ENCODE assay signal across 11 cellular contexts in the genomic region with DNA sequence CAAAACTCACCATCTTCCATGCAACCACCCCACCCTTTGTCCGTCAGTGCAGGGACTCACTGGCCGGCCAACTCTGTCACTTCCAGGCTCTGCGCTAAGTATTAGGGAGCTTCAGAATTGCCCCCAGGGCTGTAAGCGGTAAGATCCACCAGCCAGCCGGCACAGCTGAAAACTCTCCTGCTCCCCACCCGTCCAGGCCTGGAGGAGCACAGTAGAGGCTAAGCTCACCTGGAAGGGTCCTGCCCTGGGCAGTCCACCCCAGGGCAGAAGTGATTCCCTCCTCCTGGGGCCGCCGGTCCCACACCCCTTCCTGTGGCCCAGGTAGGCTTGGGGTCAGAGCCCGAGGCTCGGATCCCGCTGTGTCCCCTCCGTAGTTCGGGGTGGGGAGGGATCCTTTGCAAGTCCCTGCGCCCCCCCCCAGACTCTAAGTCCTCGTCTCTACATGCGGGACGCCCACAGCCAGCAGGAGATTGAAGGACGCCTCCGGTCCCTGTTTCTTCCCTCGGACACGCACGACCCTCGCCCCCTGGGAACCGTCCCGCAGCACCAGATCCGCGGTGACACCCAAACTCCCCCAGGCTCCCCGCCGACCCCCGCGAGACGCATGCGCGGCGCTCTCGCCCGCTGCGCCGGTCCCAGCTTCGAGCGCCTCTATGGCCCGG.
A peak's percentile ranks its signal among the peaks of the same experiment; 100 is the strongest.
DNase-seq lines count a peak whose midpoint lies in the region; ATAC-seq, FAIRE-seq and TF ChIP-seq lines count a peak whose summit lies in the region.
"Had no signal": no experiment of that assay in that cellular context is flagged by ENCODE, and none has a peak within 500 bp of the region (broad histone marks: within the 10 kb centered on the region; RNA-seq: fewer than 3 reads in every experiment).

No MANE protein-coding gene starts in this region.

- no peak overlapping the region for H2BK5ac ChIP-seq in H1 (ENCODE audit: low read depth, low read length)

- peaks cover 3 to 24% (median 17%) of the 10 kb centered on the region in 4 experiments; a peak in 6 of 7 replicates for H3K4me1 ChIP-seq in H1 (replicated peaks in 1 of 4; ENCODE audit: control insufficient read depth in 3 of 4, insufficient read depth in 4 of 4, low read length in 3 of 4)
- H3K4me1 ChIP-seq in thoracic aorta (ENCODE audit: control insufficient read depth in 1 of 2, low read depth in 2 of 2): peaks cover 6 to 34% of the 10 kb centered on the region in 2 donors

- no peaks in the 10 kb centered on the region for H3K9me3 Mint-ChIP-seq in activated naive CD4-positive, alpha-beta T cell treated with anti-CD3 and anti-CD28 coated beads, Interleukin-2, amount 10 ng/mL, durations not matched to agents 7 days and 5 days
- no peaks in the 10 kb centered on the region for H3K9me3 Mint-ChIP-seq in activated naive CD4-positive, alpha-beta T cell treated with anti-CD3 and anti-CD28 coated beads for 36 hours
- H3K9me3 Mint-ChIP-seq: activated CD4-positive, alpha-beta T cell treated with anti-CD3 and anti-CD28 coated beads, Interleukin-2, amount 10 ng/mL, durations not matched to agents 7 days and 5 days had no signal

- TF ChIP-seq CTCF in H1 (IDR thresholded peaks at IDR 0.05; ENCODE audit: control extremely low read depth in 1 of 3, insufficient read depth in 1 of 3, low read depth in 1 of 3, low read length in 3 of 3): no peak
- no peak for TF ChIP-seq CTCF in thoracic aorta (IDR thresholded peaks at IDR 0.05)

- CTCF ChIA-PET in activated naive CD4-positive, alpha-beta T cell treated with anti-CD3 and anti-CD28 coated beads, Interleukin-2, amount 10 ng/mL, durations not matched to agents 7 days and 5 days (lab: Charles Lee): no interaction called here
- CTCF ChIA-PET in activated naive CD4-positive, alpha-beta T cell treated with anti-CD3 and anti-CD28 coated beads for 36 hours (lab: Charles Lee): no interaction called here
- CTCF ChIA-PET in H1 (lab: Charles Lee; ENCODE audit: partially characterized antibody): interaction anchor here (0.7 to 12.6 kb wide), 13 partner anchors 10 to 192 kb away, joined by 3 to 112 read pairs (median 4); no protein-coding TSS in a partner anchor

- H3K4me3 ChIP-seq in H1 (ENCODE audit: extremely low read depth in 1 of 4, insufficient read depth in 2 of 4, low read depth in 3 of 4, low read length in 4 of 4): peak overlapping the region; percentile 34 to 56 (median 42)
- peak overlapping the region; percentile 59 for H3K4me3 ChIP-seq in thoracic aorta

- H3K36me3 Mint-ChIP-seq in activated naive CD4-positive, alpha-beta T cell treated with anti-CD3 and anti-CD28 coated beads, Interleukin-2, amount 10 ng/mL, durations not matched to agents 7 days and 5 days: no peaks in the 10 kb centered on the region
- H3K36me3 Mint-ChIP-seq in activated naive CD4-positive, alpha-beta T cell treated with anti-CD3 and anti-CD28 coated beads for 36 hours (ENCODE audit: low read depth): no peaks in the 10 kb centered on the region

- no peak overlapping the region for H3K4me3 Mint-ChIP-seq in activated naive CD4-positive, alpha-beta T cell treated with anti-CD3 and anti-CD28 coated beads, Interleukin-2, amount 10 ng/mL, durations not matched to agents 7 days and 5 days
- H3K4me3 Mint-ChIP-seq in activated naive CD4-positive, alpha-beta T cell treated with anti-CD3 and anti-CD28 coated beads for 36 hours: no peak overlapping the region
- H3K4me3 Mint-ChIP-seq: activated CD4-positive, alpha-beta T cell treated with anti-CD3 and anti-CD28 coated beads, Interleukin-2, amount 10 ng/mL, durations not matched to agents 7 days and 5 days had no signal

- H3K79me2 ChIP-seq in H1 (ENCODE audit: control insufficient read depth in 1 of 2, insufficient read depth in 2 of 2, low read length in 2 of 2): no peaks in the 10 kb centered on the region

- H4K8ac ChIP-seq in H1 (ENCODE audit: extremely low read depth, insufficient read depth, low read length): peak overlapping the region; percentile 85

- H4K5ac ChIP-seq in H1 (ENCODE audit: insufficient read length, low read depth, low read length): no peak overlapping the region

- TF ChIP-seq POLR2A in H1 (IDR thresholded peaks at IDR 0.05; ENCODE audit: control extremely low read depth in 1 of 2, low read depth in 2 of 2, low read length in 2 of 2): no peak

- H3K27me3 Mint-ChIP-seq in activated naive CD4-positive, alpha-beta T cell treated with anti-CD3 and anti-CD28 coated beads, Interleukin-2, amount 10 ng/mL, durations not matched to agents 7 days and 5 days: peaks cover 3% of the 10 kb centered on the region
- H3K27me3 Mint-ChIP-seq in activated naive CD4-positive, alpha-beta T cell treated with anti-CD3 and anti-CD28 coated beads for 36 hours (ENCODE audit: low read depth): no peaks in the 10 kb centered on the region
- H3K27me3 Mint-ChIP-seq: activated CD4-positive, alpha-beta T cell treated with anti-CD3 and anti-CD28 coated beads, Interleukin-2, amount 10 ng/mL, durations not matched to agents 7 days and 5 days had no signal

- WGBS in H1 (ENCODE audit: extremely low coverage in 1 of 2, insufficient coverage in 1 of 2, insufficient read length in 1 of 2, insufficient replicate concordance in 2 of 2, low coverage in 1 of 2, low lambda C conversion rate in 2 of 2, missing lambda C conversion rate in 1 of 2), 2 experiments: 60% methylated on average over 20 of the region's 42 CpGs; no CpG with 5 or more reads in 1 of the 2 experiments

- H3K27me3 ChIP-seq in H1 (replicated peaks in 1 of 4; ENCODE audit: control insufficient read depth in 3 of 4, extremely low read depth in 1 of 4, insufficient read depth in 3 of 4, low read length in 3 of 4) (peaks cover 0 to 12% (median 8%) of the 10 kb centered on the region in 4 experiments; a peak in 4 of 7 replicates), thoracic aorta (replicated peaks; ENCODE audit: insufficient read depth) (no peaks in the 10 kb centered on the region)

- ATAC-seq in left lobe of liver: no peak
- ATAC-seq in thoracic aorta (ENCODE audit: insufficient number of reproducible peaks, low FRiP score, low read depth): no peak
- ATAC-seq in HG02981 (IDR thresholded peaks at IDR 0.05; ENCODE audit: unreplicated experiment): no peak
- ATAC-seq in GM19023 (IDR thresholded peaks at IDR 0.05; ENCODE audit: unreplicated experiment): no peak

- H3K18ac ChIP-seq in H1 (ENCODE audit: extremely low read depth, low read length): peak overlapping the region; percentile 60; the same call in 1 of the 2 replicates

- no peak overlapping the region for H2AK5ac ChIP-seq in H1 (ENCODE audit: low read depth, low read length)

- no peak overlapping the region for H2BK120ac ChIP-seq in H1 (replicated peaks; ENCODE audit: low read depth, low read length)

- H3K9me3 ChIP-seq in H1 (ENCODE audit: insufficient read depth in 2 of 2, low read depth in 1 of 2, low read length in 1 of 2): no peaks in the 10 kb centered on the region
- H3K9me3 ChIP-seq in thoracic aorta: no peaks in the 10 kb centered on the region

- H2BK12ac ChIP-seq in H1 (ENCODE audit: low read depth, low read length): no peak overlapping the region

- intact Hi-C loops in activated naive CD4-positive, alpha-beta T cell treated with anti-CD3 and anti-CD28 coated beads for 36 hours (cut with micrococcal nuclease): no loop called here

- H4K20me1 ChIP-seq in H1 (replicated peaks in 1 of 2; ENCODE audit: control insufficient read depth in 1 of 2, insufficient read depth in 2 of 2, low read length in 2 of 2): peaks cover 0 to 8% of the 10 kb centered on the region in 2 experiments

- H3K23ac ChIP-seq in H1 (ENCODE audit: insufficient read length): no peak overlapping the region

- no peak overlapping the region for H2BK20ac ChIP-seq in H1 (ENCODE audit: low read length)

- DNase-seq in activated naive CD4-positive, alpha-beta T cell treated with anti-CD3 and anti-CD28 coated beads, Interleukin-2, amount 10 ng/mL, durations not matched to agents 7 days and 5 days: peak; percentile 5
- no peak for DNase-seq in activated naive CD4-positive, alpha-beta T cell treated with anti-CD3 and anti-CD28 coated beads for 36 hours
- DNase-seq in H1 (ENCODE audit: low read depth in 1 of 2, low spot score in 2 of 2) (peak in 1 of 2 experiments; percentile 55), left lobe of liver (ENCODE audit: low spot score) (peak; percentile 36), thoracic aorta (ENCODE audit: low spot score) (no peak), glomerular visceral epithelial cell (ENCODE audit: extremely low spot score) (no peak)
- DNase-seq: activated CD4-positive, alpha-beta T cell treated with anti-CD3 and anti-CD28 coated beads, Interleukin-2, amount 10 ng/mL, durations not matched to agents 7 days and 5 days; NCI-H1105; NCI-H82 had no signal

- H3K79me1 ChIP-seq in H1 (ENCODE audit: low read depth, low read length): no peaks in the 10 kb centered on the region

- TF ChIP-seq EP300 in H1 (IDR thresholded peaks at IDR 0.05; ENCODE audit: borderline replicate concordance in 1 of 2, low read depth in 2 of 2, low read length in 2 of 2): no peak

- H3K4me2 ChIP-seq in H1 (ENCODE audit: insufficient read depth in 1 of 2, low read depth in 2 of 2, low read length in 2 of 2): peak overlapping the region; percentile 76 to 80

- H3K23me2 ChIP-seq in H1 (ENCODE audit: low read depth, low read length): peaks cover 4% of the 10 kb centered on the region; the same call in 1 of the 2 replicates

- H3K14ac ChIP-seq in H1 (ENCODE audit: insufficient read length): no peak overlapping the region

- 0 out of 2 replicates have a peak overlapping the region, but pooled peaks have one; percentile 72 for H2BK15ac ChIP-seq in H1 (ENCODE audit: low read length)

- no peak overlapping the region; a peak in 1 of 7 replicates for H3K9ac ChIP-seq in H1 (replicated peaks in 1 of 4; ENCODE audit: extremely low read depth in 1 of 4, low read depth in 3 of 4, low read length in 3 of 4)

- H2AFZ ChIP-seq in H1 (ENCODE audit: low read length): no peak overlapping the region

- no peak overlapping the region for H3K27ac Mint-ChIP-seq in activated naive CD4-positive, alpha-beta T cell treated with anti-CD3 and anti-CD28 coated beads, Interleukin-2, amount 10 ng/mL, durations not matched to agents 7 days and 5 days
- H3K27ac Mint-ChIP-seq in activated naive CD4-positive, alpha-beta T cell treated with anti-CD3 and anti-CD28 coated beads for 36 hours: no peak overlapping the region
- H3K27ac Mint-ChIP-seq: activated CD4-positive, alpha-beta T cell treated with anti-CD3 and anti-CD28 coated beads, Interleukin-2, amount 10 ng/mL, durations not matched to agents 7 days and 5 days had no signal

- H3K36me3 ChIP-seq in H1 (ENCODE audit: control insufficient read depth in 2 of 4, insufficient read depth in 4 of 4, low read length in 3 of 4): no peaks in the 10 kb centered on the region
- no peaks in the 10 kb centered on the region for H3K36me3 ChIP-seq in thoracic aorta

- H3K27ac ChIP-seq in H1 (ENCODE audit: low read depth, low read length) (no peak overlapping the region), thoracic aorta (no peak overlapping the region)

- H4K91ac ChIP-seq in H1 (replicated peaks; ENCODE audit: insufficient read length, low read length): no peak overlapping the region

- peaks cover 6% of the 10 kb centered on the region for H3K4me1 Mint-ChIP-seq in activated naive CD4-positive, alpha-beta T cell treated with anti-CD3 and anti-CD28 coated beads, Interleukin-2, amount 10 ng/mL, durations not matched to agents 7 days and 5 days
- H3K4me1 Mint-ChIP-seq in activated naive CD4-positive, alpha-beta T cell treated with anti-CD3 and anti-CD28 coated beads for 36 hours (ENCODE audit: low read depth): no peaks in the 10 kb centered on the region

- POLR2A ChIA-PET in H1 (lab: Charles Lee; ENCODE audit: partially characterized antibody): interaction anchor here (0.8 kb wide), 1 partner anchor 10 kb away, joined by 4 read pairs; no protein-coding TSS in a partner anchor

- no peak overlapping the region for H3K56ac ChIP-seq in H1 (replicated peaks; ENCODE audit: insufficient read length, low read depth, low read length)

- no peak for FAIRE-seq in H1 (lab: Jason Lieb, UNC)

- H3K4ac ChIP-seq in H1 (replicated peaks; ENCODE audit: insufficient read length, low read depth, low read length): peak overlapping the region; percentile 22

- TF ChIP-seq RAD21 in H1 (IDR thresholded peaks at IDR 0.05 in 1 of 2, conservative IDR thresholded peaks at IDR 0.05 in 1 of 2; ENCODE audit: low read depth in 2 of 2, low read length in 2 of 2): no peak

Comparison
In these comparisons a context has a peak if more than half of its experiments do, and no peak if none do; other contexts are left out.
1. DNase-seq: peak in activated naive CD4-positive, alpha-beta T cell treated with anti-CD3 and anti-CD28 coated beads, Interleukin-2, amount 10 ng/mL, durations not matched to agents 7 days and 5 days (single experiment) and left lobe of liver (single experiment); none in activated naive CD4-positive, alpha-beta T cell treated with anti-CD3 and anti-CD28 coated beads for 36 hours (single experiment), thoracic aorta (single experiment) and glomerular visceral epithelial cell (single experiment).